Comparison of ENCODE assay signal across 1 cellular context in the genomic region with DNA sequence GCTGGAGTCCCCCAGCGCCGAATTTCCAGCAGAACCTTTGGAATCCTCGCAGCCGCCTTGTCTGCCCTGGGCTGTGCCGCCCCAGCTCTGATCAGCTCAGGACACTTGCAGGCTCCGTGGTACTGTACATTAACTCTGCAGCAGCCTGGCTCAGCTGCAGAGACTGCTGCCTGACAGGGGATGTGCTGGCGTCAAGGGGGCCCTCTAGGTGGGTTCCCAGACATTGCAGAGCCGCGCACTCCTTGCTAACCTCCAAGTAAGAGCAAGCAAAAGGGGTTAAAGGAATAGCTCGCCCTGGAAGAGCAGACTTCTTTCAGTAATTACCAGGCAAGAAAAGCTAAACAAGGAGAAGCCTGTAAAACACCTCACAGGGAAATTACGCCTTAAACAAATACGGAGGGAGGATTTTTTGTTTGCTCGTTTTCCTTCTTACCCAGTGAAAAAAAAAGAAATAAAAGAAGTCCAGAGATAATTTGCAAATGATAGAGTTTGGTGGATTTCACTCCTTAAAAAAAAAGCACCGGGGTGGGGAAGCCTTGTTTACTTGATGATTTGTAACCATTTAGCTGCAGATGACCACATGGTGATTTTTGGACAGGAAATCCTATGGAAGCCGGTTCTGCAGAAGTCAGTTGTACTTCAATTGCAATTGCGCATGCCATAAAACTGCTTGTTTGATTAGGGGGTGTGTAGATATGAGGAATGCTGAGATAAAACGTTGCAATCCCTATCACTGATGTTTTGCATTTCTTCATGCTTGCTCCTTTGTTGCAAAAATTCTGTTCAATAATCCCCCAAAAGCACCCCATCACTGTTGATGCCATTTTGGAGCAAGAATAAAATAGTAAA.
TF ChIP-seq lines count a peak whose summit lies in the region.

No MANE protein-coding gene starts in this region.

TF ChIP-seq in GM23338, 12 proteins besides CTCF, POLR2A, EP300 and RAD21 (continued from another document):
- TF ChIP-seq, protein P1, sequence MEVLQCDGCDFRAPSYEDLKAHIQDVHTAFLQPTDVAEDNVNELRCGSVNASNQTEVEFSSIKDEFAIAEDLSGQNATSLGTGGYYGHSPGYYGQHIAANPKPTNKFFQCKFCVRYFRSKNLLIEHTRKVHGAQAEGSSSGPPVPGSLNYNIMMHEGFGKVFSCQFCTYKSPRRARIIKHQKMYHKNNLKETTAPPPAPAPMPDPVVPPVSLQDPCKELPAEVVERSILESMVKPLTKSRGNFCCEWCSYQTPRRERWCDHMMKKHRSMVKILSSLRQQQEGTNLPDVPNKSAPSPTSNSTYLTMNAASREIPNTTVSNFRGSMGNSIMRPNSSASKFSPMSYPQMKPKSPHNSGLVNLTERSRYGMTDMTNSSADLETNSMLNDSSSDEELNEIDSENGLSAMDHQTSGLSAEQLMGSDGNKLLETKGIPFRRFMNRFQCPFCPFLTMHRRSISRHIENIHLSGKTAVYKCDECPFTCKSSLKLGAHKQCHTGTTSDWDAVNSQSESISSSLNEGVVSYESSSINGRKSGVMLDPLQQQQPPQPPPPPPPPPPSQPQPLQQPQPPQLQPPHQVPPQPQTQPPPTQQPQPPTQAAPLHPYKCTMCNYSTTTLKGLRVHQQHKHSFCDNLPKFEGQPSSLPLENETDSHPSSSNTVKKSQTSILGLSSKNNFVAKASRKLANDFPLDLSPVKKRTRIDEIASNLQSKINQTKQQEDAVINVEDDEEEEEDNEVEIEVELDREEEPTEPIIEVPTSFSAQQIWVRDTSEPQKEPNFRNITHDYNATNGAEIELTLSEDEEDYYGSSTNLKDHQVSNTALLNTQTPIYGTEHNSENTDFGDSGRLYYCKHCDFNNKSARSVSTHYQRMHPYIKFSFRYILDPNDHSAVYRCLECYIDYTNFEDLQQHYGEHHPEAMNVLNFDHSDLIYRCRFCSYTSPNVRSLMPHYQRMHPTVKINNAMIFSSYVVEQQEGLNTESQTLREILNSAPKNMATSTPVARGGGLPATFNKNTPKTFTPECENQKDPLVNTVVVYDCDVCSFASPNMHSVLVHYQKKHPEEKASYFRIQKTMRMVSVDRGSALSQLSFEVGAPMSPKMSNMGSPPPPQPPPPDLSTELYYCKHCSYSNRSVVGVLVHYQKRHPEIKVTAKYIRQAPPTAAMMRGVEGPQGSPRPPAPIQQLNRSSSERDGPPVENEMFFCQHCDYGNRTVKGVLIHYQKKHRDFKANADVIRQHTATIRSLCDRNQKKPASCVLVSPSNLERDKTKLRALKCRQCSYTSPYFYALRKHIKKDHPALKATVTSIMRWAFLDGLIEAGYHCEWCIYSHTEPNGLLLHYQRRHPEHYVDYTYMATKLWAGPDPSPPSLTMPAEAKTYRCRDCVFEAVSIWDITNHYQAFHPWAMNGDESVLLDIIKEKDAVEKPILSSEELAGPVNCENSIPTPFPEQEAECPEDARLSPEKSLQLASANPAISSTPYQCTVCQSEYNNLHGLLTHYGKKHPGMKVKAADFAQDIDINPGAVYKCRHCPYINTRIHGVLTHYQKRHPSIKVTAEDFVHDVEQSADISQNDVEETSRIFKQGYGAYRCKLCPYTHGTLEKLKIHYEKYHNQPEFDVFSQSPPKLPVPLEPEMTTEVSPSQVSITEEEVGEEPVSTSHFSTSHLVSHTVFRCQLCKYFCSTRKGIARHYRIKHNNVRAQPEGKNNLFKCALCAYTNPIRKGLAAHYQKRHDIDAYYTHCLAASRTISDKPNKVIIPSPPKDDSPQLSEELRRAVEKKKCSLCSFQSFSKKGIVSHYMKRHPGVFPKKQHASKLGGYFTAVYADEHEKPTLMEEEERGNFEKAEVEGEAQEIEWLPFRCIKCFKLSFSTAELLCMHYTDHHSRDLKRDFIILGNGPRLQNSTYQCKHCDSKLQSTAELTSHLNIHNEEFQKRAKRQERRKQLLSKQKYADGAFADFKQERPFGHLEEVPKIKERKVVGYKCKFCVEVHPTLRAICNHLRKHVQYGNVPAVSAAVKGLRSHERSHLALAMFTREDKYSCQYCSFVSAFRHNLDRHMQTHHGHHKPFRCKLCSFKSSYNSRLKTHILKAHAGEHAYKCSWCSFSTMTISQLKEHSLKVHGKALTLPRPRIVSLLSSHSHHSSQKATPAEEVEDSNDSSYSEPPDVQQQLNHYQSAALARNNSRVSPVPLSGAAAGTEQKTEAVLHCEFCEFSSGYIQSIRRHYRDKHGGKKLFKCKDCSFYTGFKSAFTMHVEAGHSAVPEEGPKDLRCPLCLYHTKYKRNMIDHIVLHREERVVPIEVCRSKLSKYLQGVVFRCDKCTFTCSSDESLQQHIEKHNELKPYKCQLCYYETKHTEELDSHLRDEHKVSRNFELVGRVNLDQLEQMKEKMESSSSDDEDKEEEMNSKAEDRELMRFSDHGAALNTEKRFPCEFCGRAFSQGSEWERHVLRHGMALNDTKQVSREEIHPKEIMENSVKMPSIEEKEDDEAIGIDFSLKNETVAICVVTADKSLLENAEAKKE (CRISPR knock-in tag; IDR thresholded peaks at IDR 0.05), result no peak
- TF ChIP-seq ZNF114 (CRISPR knock-in tag; IDR thresholded peaks at IDR 0.05), result no peak
- no peak for TF ChIP-seq ZNF331 (CRISPR knock-in tag; IDR thresholded peaks at IDR 0.05; ENCODE audit: low read depth)
- no peak for TF ChIP-seq CREB1 (CRISPR knock-in tag; IDR thresholded peaks at IDR 0.05; ENCODE audit: low read depth)
- TF ChIP-seq POLR2AphosphoS5 (IDR thresholded peaks at IDR 0.05; ENCODE audit: low read depth), result no peak
TF ChIP-seq in GM23338: peak in this region for 0.
